ENCODE assay signal across 4 cellular contexts in the genomic region with DNA sequence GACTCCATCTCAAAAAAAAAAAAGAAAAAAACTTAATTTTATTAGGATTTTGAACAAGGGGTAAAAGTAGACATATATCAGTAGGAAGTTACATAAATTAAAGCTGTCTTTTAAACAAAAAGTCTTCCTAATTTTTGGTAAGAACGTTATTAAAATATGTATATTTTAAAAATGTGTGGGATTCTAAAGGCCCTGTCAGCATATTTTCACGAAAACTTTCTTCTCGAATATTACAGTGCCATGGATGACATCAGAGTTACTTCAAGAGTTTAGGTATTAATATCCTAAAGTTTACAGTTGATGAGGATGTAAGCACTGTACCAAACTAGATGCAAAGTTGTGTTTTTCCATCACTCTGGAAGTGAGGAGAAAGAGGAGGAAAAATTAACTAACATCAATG.
A peak's percentile ranks its signal among the peaks of the same experiment; 100 is the strongest.
TF ChIP-seq lines count a peak whose summit lies in the region.

No MANE protein-coding gene starts in this region.

TF ChIP-seq in HepG2, 621 proteins besides CTCF, POLR2A, EP300 and RAD21:
- peak; percentile 45; the same call in 1 of the 2 replicates for TF ChIP-seq MAFF (IDR thresholded peaks at IDR 0.05; ENCODE audit: low read depth, low read length)
- TF ChIP-seq MAFK (conservative IDR thresholded peaks at IDR 0.05 in 1 of 2, IDR thresholded peaks at IDR 0.05 in 1 of 2; ENCODE audit: low read length in 2 of 2), result peak in 1 of 2 experiments; percentile 68; a peak in 2 of 4 replicates
- TF ChIP-seq SCMH1 (CRISPR knock-in tag; IDR thresholded peaks at IDR 0.05; ENCODE audit: borderline replicate concordance), result no peak

TF ChIP-seq in A549, 52 proteins besides CTCF, POLR2A, EP300 and RAD21:
- TF ChIP-seq POLR2AphosphoS2 (conservative IDR thresholded peaks at IDR 0.05; ENCODE audit: low read length) (no peak), MAFK (IDR thresholded peaks at IDR 0.05; ENCODE audit: partially characterized antibody) (peak; percentile 25), TP53 (CRISPR knock-in tag; IDR thresholded peaks at IDR 0.05) (no peak), FOSB (CRISPR knock-in tag; IDR thresholded peaks at IDR 0.05) (no peak)
TF ChIP-seq in A549: peak in this region for 1.

TF ChIP-seq in IMR-90, 13 proteins besides CTCF, POLR2A, EP300 and RAD21:
- TF ChIP-seq CEBPB (IDR thresholded peaks at IDR 0.05; ENCODE audit: low read depth, low read length) (no peak), MXI1 (IDR thresholded peaks at IDR 0.05; ENCODE audit: borderline replicate concordance, low read depth, low read length) (no peak), MAFK (IDR thresholded peaks at IDR 0.05; ENCODE audit: low read depth, low read length) (peak; percentile 59)
- TF ChIP-seq, protein P1, sequence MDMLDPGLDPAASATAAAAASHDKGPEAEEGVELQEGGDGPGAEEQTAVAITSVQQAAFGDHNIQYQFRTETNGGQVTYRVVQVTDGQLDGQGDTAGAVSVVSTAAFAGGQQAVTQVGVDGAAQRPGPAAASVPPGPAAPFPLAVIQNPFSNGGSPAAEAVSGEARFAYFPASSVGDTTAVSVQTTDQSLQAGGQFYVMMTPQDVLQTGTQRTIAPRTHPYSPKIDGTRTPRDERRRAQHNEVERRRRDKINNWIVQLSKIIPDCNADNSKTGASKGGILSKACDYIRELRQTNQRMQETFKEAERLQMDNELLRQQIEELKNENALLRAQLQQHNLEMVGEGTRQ (IDR thresholded peaks at IDR 0.05; ENCODE audit: low read depth, low read length), result no peak

TF ChIP-seq in K562, 482 proteins besides CTCF, POLR2A, EP300 and RAD21:
- TF ChIP-seq ZNF282 (CRISPR knock-in tag; IDR thresholded peaks at IDR 0.05) (no peak), TBP (optimal IDR thresholded peaks at IDR 0.05; ENCODE audit: low read depth, low read length) (no peak), ZNF436 (CRISPR knock-in tag; IDR thresholded peaks at IDR 0.05) (no peak), MAFG (tag; conservative IDR thresholded peaks at IDR 0.05) (0 out of 2 replicates have a peak, but pooled peaks have one; percentile 7)
- TF ChIP-seq, protein P2, sequence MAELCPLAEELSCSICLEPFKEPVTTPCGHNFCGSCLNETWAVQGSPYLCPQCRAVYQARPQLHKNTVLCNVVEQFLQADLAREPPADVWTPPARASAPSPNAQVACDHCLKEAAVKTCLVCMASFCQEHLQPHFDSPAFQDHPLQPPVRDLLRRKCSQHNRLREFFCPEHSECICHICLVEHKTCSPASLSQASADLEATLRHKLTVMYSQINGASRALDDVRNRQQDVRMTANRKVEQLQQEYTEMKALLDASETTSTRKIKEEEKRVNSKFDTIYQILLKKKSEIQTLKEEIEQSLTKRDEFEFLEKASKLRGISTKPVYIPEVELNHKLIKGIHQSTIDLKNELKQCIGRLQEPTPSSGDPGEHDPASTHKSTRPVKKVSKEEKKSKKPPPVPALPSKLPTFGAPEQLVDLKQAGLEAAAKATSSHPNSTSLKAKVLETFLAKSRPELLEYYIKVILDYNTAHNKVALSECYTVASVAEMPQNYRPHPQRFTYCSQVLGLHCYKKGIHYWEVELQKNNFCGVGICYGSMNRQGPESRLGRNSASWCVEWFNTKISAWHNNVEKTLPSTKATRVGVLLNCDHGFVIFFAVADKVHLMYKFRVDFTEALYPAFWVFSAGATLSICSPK (IDR thresholded peaks at IDR 0.05; ENCODE audit: borderline replicate concordance), result no peak
- TF ChIP-seq, protein P3, sequence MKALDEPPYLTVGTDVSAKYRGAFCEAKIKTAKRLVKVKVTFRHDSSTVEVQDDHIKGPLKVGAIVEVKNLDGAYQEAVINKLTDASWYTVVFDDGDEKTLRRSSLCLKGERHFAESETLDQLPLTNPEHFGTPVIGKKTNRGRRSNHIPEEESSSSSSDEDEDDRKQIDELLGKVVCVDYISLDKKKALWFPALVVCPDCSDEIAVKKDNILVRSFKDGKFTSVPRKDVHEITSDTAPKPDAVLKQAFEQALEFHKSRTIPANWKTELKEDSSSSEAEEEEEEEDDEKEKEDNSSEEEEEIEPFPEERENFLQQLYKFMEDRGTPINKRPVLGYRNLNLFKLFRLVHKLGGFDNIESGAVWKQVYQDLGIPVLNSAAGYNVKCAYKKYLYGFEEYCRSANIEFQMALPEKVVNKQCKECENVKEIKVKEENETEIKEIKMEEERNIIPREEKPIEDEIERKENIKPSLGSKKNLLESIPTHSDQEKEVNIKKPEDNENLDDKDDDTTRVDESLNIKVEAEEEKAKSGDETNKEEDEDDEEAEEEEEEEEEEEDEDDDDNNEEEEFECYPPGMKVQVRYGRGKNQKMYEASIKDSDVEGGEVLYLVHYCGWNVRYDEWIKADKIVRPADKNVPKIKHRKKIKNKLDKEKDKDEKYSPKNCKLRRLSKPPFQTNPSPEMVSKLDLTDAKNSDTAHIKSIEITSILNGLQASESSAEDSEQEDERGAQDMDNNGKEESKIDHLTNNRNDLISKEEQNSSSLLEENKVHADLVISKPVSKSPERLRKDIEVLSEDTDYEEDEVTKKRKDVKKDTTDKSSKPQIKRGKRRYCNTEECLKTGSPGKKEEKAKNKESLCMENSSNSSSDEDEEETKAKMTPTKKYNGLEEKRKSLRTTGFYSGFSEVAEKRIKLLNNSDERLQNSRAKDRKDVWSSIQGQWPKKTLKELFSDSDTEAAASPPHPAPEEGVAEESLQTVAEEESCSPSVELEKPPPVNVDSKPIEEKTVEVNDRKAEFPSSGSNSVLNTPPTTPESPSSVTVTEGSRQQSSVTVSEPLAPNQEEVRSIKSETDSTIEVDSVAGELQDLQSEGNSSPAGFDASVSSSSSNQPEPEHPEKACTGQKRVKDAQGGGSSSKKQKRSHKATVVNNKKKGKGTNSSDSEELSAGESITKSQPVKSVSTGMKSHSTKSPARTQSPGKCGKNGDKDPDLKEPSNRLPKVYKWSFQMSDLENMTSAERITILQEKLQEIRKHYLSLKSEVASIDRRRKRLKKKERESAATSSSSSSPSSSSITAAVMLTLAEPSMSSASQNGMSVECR (CRISPR knock-in tag; IDR thresholded peaks at IDR 0.05), result no peak
